Comparison of ENCODE assay signal across 8 cellular contexts in genomic region chr6:110814488-110815259, GRCh38. TPM values are rescaled to one million over a fixed set of nuclear protein-coding genes. Genes with fewer than 3 reads are reported as not detected.
DNase-seq lines count a peak whose midpoint lies in the region; FAIRE-seq and TF ChIP-seq lines count a peak whose summit lies in the region.

No MANE protein-coding gene starts in this region.

- H2AFZ ChIP-seq in MM.1S (ENCODE audit: low read length) = peak overlapping the region; percentile 97

- H4K20me1 ChIP-seq in MM.1S (ENCODE audit: insufficient read depth, low read length) = no peaks in the 10 kb centered on the region

- TF ChIP-seq POLR2A in H54 (IDR thresholded peaks at IDR 0.05; ENCODE audit: low read depth, low read length) = no peak
- no peak for TF ChIP-seq POLR2A in spleen (IDR thresholded peaks at IDR 0.05)

- H3K27me3 Mint-ChIP-seq in immature natural killer cell (ENCODE audit: low read depth in 3 of 3) = peaks cover 9 to 21% (median 10%) of the 10 kb centered on the region in 3 donors

- peak overlapping the region; percentile 97 to 100 (median 98) for H3K27ac Mint-ChIP-seq in immature natural killer cell

- no peaks in the 10 kb centered on the region for H3K36me3 Mint-ChIP-seq in immature natural killer cell

- peaks cover 14% of the 10 kb centered on the region for H3F3A ChIP-seq in MM.1S (ENCODE audit: insufficient read depth, low read length)

- WGBS in spleen, 5 donors = 0 to 1% (median 0%) methylated on average over 53 to 100 of the region's 100 CpGs

- H3K9me2 ChIP-seq in MM.1S (replicated peaks; ENCODE audit: insufficient read depth, low read length) = no peaks in the 10 kb centered on the region

- H3K9me3 ChIP-seq in MM.1S (replicated peaks; ENCODE audit: insufficient read depth, low read length) = no peaks in the 10 kb centered on the region
- H3K9me3 ChIP-seq in WERI-Rb-1 (ENCODE audit: severe bottlenecking) = no peaks in the 10 kb centered on the region
- H3K9me3 ChIP-seq in spleen = no peaks in the 10 kb centered on the region

- in situ Hi-C loops in T47D (cut with HindIII; ENCODE audit: low pct_unique_long_range_greater_than_20kb, low sequenced_read_pairs) = no loop called here

- H3K27ac ChIP-seq in MM.1S (ENCODE audit: low read length) = peak overlapping the region; percentile 90
- peak overlapping the region; percentile 91 for H3K27ac ChIP-seq in WERI-Rb-1
- H3K27ac ChIP-seq in spleen = peak overlapping the region; percentile 92 to 99 (median 98)

- DNase-seq in ELR (ENCODE audit: low read depth) (peak; percentile 70), H54 (ENCODE audit: insufficient read length, low spot score) (peak; percentile 23), MM.1S (peak; percentile 43), WERI-Rb-1 (peak; percentile 43), T47D (ENCODE audit: low read depth in 1 of 2, low spot score in 1 of 2) (peak; percentile 23 to 43), immature natural killer cell (peak; percentile 60 to 63 (median 62)), spleen (peak; percentile 95), NCI-H187 treated with DMSO at 0.1 percent for 48 hours (lab: John Stamatoyannopoulos, UW) (no peak)

- peaks cover 15% of the 10 kb centered on the region for H3K4me1 ChIP-seq in MM.1S (ENCODE audit: low read length)
- peaks cover 15 to 59% (median 37%) of the 10 kb centered on the region in 6 donors for H3K4me1 ChIP-seq in spleen

- no peak for FAIRE-seq in H54 (lab: Jason Lieb, UNC)

- peak overlapping the region; percentile 71 for H3K4me2 ChIP-seq in MM.1S (ENCODE audit: low read depth, low read length)

- peak overlapping the region; percentile 95 to 100 (median 99) for H3K4me3 Mint-ChIP-seq in immature natural killer cell

- peak overlapping the region; percentile 81 for H3K9ac ChIP-seq in MM.1S (ENCODE audit: low read length)

- TF ChIP-seq CTCF in MM.1S (IDR thresholded peaks at IDR 0.05; ENCODE audit: low read length) (no peak), WERI-Rb-1 (IDR thresholded peaks at IDR 0.05; ENCODE audit: low read depth, low read length) (no peak), spleen (IDR thresholded peaks at IDR 0.05 in 8 of 11, conservative IDR thresholded peaks at IDR 0.05 in 3 of 11) (no peak)

- H3K4me1 Mint-ChIP-seq in immature natural killer cell = peaks cover 23 to 35% of the 10 kb centered on the region in 2 donors

- H3K27me3 ChIP-seq in MM.1S (replicated peaks; ENCODE audit: insufficient read depth, low read length) (no peaks in the 10 kb centered on the region), WERI-Rb-1 (ENCODE audit: insufficient read depth, low read depth, severe bottlenecking) (no peaks in the 10 kb centered on the region), spleen (replicated peaks in 1 of 7) (no peaks in the 10 kb centered on the region)

- peaks cover 43% of the 10 kb centered on the region for H3K79me2 ChIP-seq in MM.1S (ENCODE audit: low read length)

- H3K4me3 ChIP-seq in MM.1S (ENCODE audit: low read length) (peak overlapping the region; percentile 75), WERI-Rb-1 (ENCODE audit: low read depth, low read length) (peak overlapping the region; percentile 64), spleen (peak overlapping the region; percentile 72 to 95 (median 84))

- H3K9me3 Mint-ChIP-seq in immature natural killer cell = no peaks in the 10 kb centered on the region

- intact Hi-C loops in spleen (cut with DNase I; ENCODE audit: low total_unique reads) = loop anchor here (10.0 kb wide), 2 partner anchors 130 to 140 kb away; partner anchors contain the start of gene GTF3C6

- no peaks in the 10 kb centered on the region for H3K36me3 ChIP-seq in MM.1S (replicated peaks; ENCODE audit: insufficient read depth, low read length)
- peaks cover 8% of the 10 kb centered on the region for H3K36me3 ChIP-seq in WERI-Rb-1
- H3K36me3 ChIP-seq in spleen = no peaks in the 10 kb centered on the region

RNA-seq across cellular contexts. Expression of gene CDK19, which starts 0.6 kb away (rescaled TPM):
- polyA plus RNA-seq in immature natural killer cell (1 to 10 TPM; 1.7 to 5.2 (median 2.4) TPM), spleen (1 to 10 TPM; 7.9 to 9.3 (median 8.4) TPM)
- total RNA-seq in spleen = 10 to 100 TPM; 19.0 to 29.8 (median 24.2) TPM

RNA-seq across cellular contexts. Expression of gene AMD1, which starts 59.9 kb away (rescaled TPM):
- 10 to 100 TPM; 36.7 to 44.3 (median 42.2) TPM for polyA plus RNA-seq in immature natural killer cell
- total RNA-seq in spleen = 100 to 1,000 TPM in 1 of 7 donors, 10 to 100 TPM in 6; 44.8 to 102 (median 64.0) TPM
- 10 to 100 TPM; 20.7 to 44.9 (median 31.4) TPM for polyA plus RNA-seq in spleen
